Comparison of ENCODE assay signal across 1 cellular context in the genomic region with DNA sequence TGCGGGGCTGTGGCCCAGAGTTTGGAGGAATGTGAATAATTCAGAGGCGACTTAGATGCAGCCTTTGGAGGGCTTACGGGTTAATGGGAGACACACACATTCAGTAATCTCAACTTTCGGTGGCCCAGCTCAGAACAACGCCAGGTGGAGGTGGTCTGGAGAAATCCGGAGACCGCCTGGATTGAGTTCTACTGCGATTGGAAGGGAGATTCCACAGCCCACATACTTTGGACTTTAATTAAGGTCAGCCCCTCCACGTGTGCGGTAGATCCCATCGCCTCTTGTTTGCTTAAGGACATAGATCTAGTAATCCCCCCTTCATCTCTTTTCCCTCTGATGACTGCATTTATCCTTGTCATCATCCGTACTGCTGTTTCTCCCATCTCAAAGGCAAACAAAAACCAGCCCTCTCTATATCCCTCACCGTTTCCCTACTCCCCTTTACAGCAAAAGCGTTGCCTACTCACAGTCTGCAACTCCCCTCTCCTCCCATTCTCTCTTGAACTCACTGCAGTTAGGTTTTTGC.
TF ChIP-seq lines count a peak whose summit lies in the region.

No MANE protein-coding gene starts in this region.

TF ChIP-seq in K562, 482 proteins besides CTCF, POLR2A, EP300 and RAD21 (continued from another document):
- TF ChIP-seq PRDM10 (IDR thresholded peaks at IDR 0.05; ENCODE audit: partially characterized antibody) (peak; percentile 88), ARID4B (CRISPR knock-in tag; IDR thresholded peaks at IDR 0.05) (no peak; the same call in none of the 2 replicates), ZFX (CRISPR knock-in tag; IDR thresholded peaks at IDR 0.05) (no peak), ZNF239 (CRISPR knock-in tag; IDR thresholded peaks at IDR 0.05) (no peak), CC2D1A (IDR thresholded peaks at IDR 0.05) (no peak), SMARCE1 (IDR thresholded peaks at IDR 0.05) (peak; percentile 62; the same call in 1 of the 2 replicates), FOXA1 (IDR thresholded peaks at IDR 0.05; ENCODE audit: borderline replicate concordance) (no peak), HES1 (IDR thresholded peaks at IDR 0.05; ENCODE audit: low read depth) (no peak), ZNF175 (CRISPR knock-in tag; IDR thresholded peaks at IDR 0.05; ENCODE audit: low read depth) (no peak), PHTF2 (CRISPR knock-in tag; IDR thresholded peaks at IDR 0.05) (no peak), FOXK1 (CRISPR knock-in tag; IDR thresholded peaks at IDR 0.05; ENCODE audit: borderline replicate concordance) (peak; percentile 65; the same call in 1 of the 2 replicates), ZSCAN29 (IDR thresholded peaks at IDR 0.05) (no peak; the same call in 1 of the 2 replicates), CSDE1 (IDR thresholded peaks at IDR 0.05) (peak in 1 of 2 experiments; percentile 11; a peak in 1 of 4 replicates), MAFG (tag; conservative IDR thresholded peaks at IDR 0.05) (no peak), MTA3 (IDR thresholded peaks at IDR 0.05; ENCODE audit: borderline replicate concordance) (0 out of 2 replicates have a peak, but pooled peaks have one; percentile 4), LCOR (CRISPR knock-in tag; IDR thresholded peaks at IDR 0.05) (no peak), ESRRA (IDR thresholded peaks at IDR 0.05; ENCODE audit: borderline replicate concordance, low read depth) (peak; percentile 6; the same call in 1 of the 2 replicates), HDAC2 (IDR thresholded peaks at IDR 0.05) (peak; percentile 51; the same call in 1 of the 2 replicates), XRCC5 (IDR thresholded peaks at IDR 0.05; ENCODE audit: low read depth, low read length) (no peak; the same call in 1 of the 2 replicates), EGR1 (conservative IDR thresholded peaks at IDR 0.05) (no peak), FOXJ2 (tag; IDR thresholded peaks at IDR 0.05) (peak; percentile 10; the same call in 1 of the 2 replicates), ZNF354B (CRISPR knock-in tag; IDR thresholded peaks at IDR 0.05) (no peak), XRCC3 (IDR thresholded peaks at IDR 0.05) (no peak), BCL6 (CRISPR knock-in tag; IDR thresholded peaks at IDR 0.05) (no peak), ZNF740 (CRISPR knock-in tag; IDR thresholded peaks at IDR 0.05) (no peak), ZNF740 (tag; IDR thresholded peaks at IDR 0.05) (no peak), ZMIZ1 (IDR thresholded peaks at IDR 0.05; ENCODE audit: low read depth in 2 of 2, low read length in 2 of 2) (no peak)
- TF ChIP-seq, protein P1, sequence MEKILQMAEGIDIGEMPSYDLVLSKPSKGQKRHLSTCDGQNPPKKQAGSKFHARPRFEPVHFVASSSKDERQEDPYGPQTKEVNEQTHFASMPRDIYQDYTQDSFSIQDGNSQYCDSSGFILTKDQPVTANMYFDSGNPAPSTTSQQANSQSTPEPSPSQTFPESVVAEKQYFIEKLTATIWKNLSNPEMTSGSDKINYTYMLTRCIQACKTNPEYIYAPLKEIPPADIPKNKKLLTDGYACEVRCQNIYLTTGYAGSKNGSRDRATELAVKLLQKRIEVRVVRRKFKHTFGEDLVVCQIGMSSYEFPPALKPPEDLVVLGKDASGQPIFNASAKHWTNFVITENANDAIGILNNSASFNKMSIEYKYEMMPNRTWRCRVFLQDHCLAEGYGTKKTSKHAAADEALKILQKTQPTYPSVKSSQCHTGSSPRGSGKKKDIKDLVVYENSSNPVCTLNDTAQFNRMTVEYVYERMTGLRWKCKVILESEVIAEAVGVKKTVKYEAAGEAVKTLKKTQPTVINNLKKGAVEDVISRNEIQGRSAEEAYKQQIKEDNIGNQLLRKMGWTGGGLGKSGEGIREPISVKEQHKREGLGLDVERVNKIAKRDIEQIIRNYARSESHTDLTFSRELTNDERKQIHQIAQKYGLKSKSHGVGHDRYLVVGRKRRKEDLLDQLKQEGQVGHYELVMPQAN (IDR thresholded peaks at IDR 0.05; ENCODE audit: borderline replicate concordance) = peak; percentile 75
- TF ChIP-seq, protein P2, sequence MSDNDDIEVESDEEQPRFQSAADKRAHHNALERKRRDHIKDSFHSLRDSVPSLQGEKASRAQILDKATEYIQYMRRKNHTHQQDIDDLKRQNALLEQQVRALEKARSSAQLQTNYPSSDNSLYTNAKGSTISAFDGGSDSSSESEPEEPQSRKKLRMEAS (CRISPR knock-in tag; IDR thresholded peaks at IDR 0.05) = peak; percentile 9; the same call in 1 of the 2 replicates
